Comparison of ENCODE assay signal across 35 cellular contexts in genomic region chr16:55341681-55342080, GRCh38. TPM values are rescaled to one million over a fixed set of nuclear protein-coding genes. Genes with fewer than 3 reads are reported as not detected.
"Had no signal": no experiment of that assay in that cellular context is flagged by ENCODE, and none has a peak within 500 bp of the region (broad histone marks: within the 10 kb centered on the region; RNA-seq: fewer than 3 reads in every experiment).

No MANE protein-coding gene starts in this region.

- ATAC-seq: activated naive CD4-positive, alpha-beta T cell treated with anti-CD3 and anti-CD28 coated beads, Interleukin-2, amount 50 U/mL, for 72 hours; activated naive CD8-positive, alpha-beta T cell treated with anti-CD3 and anti-CD28 coated beads, Interleukin-2, amount 50 U/mL, for 24 hours; activated T-cell treated with anti-CD3 and anti-CD28 coated beads, Interleukin-2, amount 50 U/mL, for 4 hours; activated T-cell treated with anti-CD3 and anti-CD28 coated beads, Interleukin-2, amount 50 U/mL, for 72 hours; activated T-helper 17 cell treated with anti-CD3 and anti-CD28 coated beads, Interleukin-2, amount 50 U/mL, for 72 hours; body of pancreas had no signal

- H3K4me3 ChIP-seq: adrenal gland, ascending aorta, body of pancreas, breast epithelium, cardiac muscle cell had no signal

- DNase-seq: activated effector memory CD4-positive, alpha-beta T cell treated with anti-CD3 and anti-CD28 coated beads, Interleukin-2, amount 50 U/mL, for 16 hours; activated effector memory CD4-positive, alpha-beta T cell treated with Interleukin-2 at 50 U/mL for 16 hours; activated gamma-delta T cell; activated gamma-delta T cell treated with Interleukin-2 at 50 U/mL for 16 hours; activated naive CD4-positive, alpha-beta T cell; activated naive CD4-positive, alpha-beta T cell treated with anti-CD3 and anti-CD28 coated beads for 36 hours; activated naive CD4-positive, alpha-beta T cell treated with anti-CD3 and anti-CD28 coated beads, Interleukin-2, amount 10 ng/mL, durations not matched to agents 7 days and 5 days; activated naive CD4-positive, alpha-beta T cell treated with anti-CD3 and anti-CD28 coated beads, Interleukin-2, amount 50 U/mL, for 16 hours; activated naive CD4-positive, alpha-beta T cell treated with Interleukin-2 at 50 U/mL for 16 hours; activated naive CD8-positive, alpha-beta T cell treated with anti-CD3 and anti-CD28 coated beads for 36 hours; activated naive CD8-positive, alpha-beta T cell treated with anti-CD3 and anti-CD28 coated beads, Interleukin-2, amount 10 ng/mL, durations not matched to agents 7 days and 5 days; activated naive CD8-positive, alpha-beta T cell treated with anti-CD3 and anti-CD28 coated beads, Interleukin-2, amount 50 U/mL, for 24 hours; activated T-cell treated with anti-CD3 and anti-CD28 coated beads, Interleukin-2, amount 50 U/mL, for 4 hours; activated T-cell treated with anti-CD3 and anti-CD28 coated beads, Interleukin-2, amount 50 U/mL, for 48 hours; activated T-cell treated with anti-CD3 and anti-CD28 coated beads, Interleukin-2, amount 50 U/mL, for 72 hours; adrenal gland; amniotic stem cell; amygdala; anterior cingulate cortex; aorta; body of pancreas; brain microvascular endothelial cell; caudate nucleus; central memory CD4-positive, alpha-beta T cell; cerebellar nuclear complex had no signal

- H3K9me3 ChIP-seq: adrenal gland, ascending aorta, body of pancreas, breast epithelium had no signal

- H3K27ac ChIP-seq: adrenal gland, ascending aorta, body of pancreas, brain microvascular endothelial cell, breast epithelium, cardiac muscle cell had no signal

- H3K27me3 ChIP-seq: ascending aorta, body of pancreas, brain microvascular endothelial cell, breast epithelium had no signal

- H3K4me1 ChIP-seq: adrenal gland, ascending aorta, body of pancreas, breast epithelium had no signal

- H3K36me3 ChIP-seq: adrenal gland, ascending aorta, brain microvascular endothelial cell, breast epithelium, cardiac muscle cell had no signal

RNA-seq across cellular contexts. Expression of gene IRX6, which starts 17.7 kb away (rescaled TPM):
- total RNA-seq: activated naive CD4-positive, alpha-beta T cell treated with anti-CD3 and anti-CD28 coated beads for 36 hours; activated naive CD4-positive, alpha-beta T cell treated with anti-CD3 and anti-CD28 coated beads, Interleukin-2, amount 50 U/mL, for 72 hours; activated naive CD8-positive, alpha-beta T cell treated with anti-CD3 and anti-CD28 coated beads for 36 hours; activated naive CD8-positive, alpha-beta T cell treated with anti-CD3 and anti-CD28 coated beads, Interleukin-2, amount 10 ng/mL, durations not matched to agents 7 days and 5 days; activated T-cell treated with anti-CD3 and anti-CD28 coated beads, Interleukin-2, amount 50 U/mL, for 4 hours; activated T-cell treated with anti-CD3 and anti-CD28 coated beads, Interleukin-2, amount 50 U/mL, for 72 hours; activated T-helper 1 cell treated with anti-CD3 and anti-CD28 coated beads, Interleukin-12 subunit alpha, Interleukin-12 subunit beta, Interleukin-2, Interleukin-4 antibody, amounts not matched to agents 30 ng/mL and 10 ng/mL and 1 ng/mL, durations not matched to agents 14 hours and 24 hours and 36 hours; activated T-helper 17 cell treated with anti-CD3 and anti-CD28 coated beads, Interleukin-2, amount 50 U/mL, for 72 hours; activated T-helper 2 cell treated with anti-CD3 and anti-CD28 coated beads, Interferon-gamma antibody, Interleukin-2, Interleukin-4, amounts not matched to agents 10 μg/mL and 5 μg/mL and 100 μg/mL, durations not matched to agents 14 hours and 24 hours and 36 hours; astrocyte; bronchial epithelial cell; chondrocyte had no signal
